ENCODE assay signal across 8 cellular contexts in the genomic region with DNA sequence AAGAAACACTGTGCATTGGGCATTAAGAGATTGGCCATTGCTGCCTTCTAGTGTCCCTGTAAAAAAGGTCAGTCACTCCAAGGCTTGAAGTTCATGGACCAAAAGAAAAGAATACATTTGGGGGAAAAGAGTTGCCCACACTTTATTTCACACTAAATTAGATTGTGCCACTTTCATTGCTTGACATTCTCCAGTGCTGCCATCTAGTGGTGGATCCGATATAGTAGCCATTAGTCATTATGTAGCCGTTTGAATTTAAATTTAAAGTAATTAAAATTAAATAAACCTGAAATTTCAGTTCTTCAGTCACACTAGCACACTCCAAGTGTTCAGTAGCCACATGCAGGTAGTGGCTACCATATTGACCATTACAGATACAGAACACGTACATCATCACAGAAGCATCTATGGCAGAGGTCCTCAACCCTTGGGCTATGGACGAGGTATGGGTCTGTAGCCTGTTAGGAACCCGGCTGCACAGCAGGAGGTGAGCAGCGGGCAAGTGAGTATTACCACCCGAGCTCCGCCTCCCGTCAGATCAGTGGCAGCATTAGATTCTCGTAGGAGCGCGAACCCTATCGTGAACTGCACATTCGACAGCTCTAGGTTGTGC. TPM values are rescaled to one million over a fixed set of nuclear protein-coding genes. Genes with fewer than 3 reads are reported as not detected.
DNase-seq lines count a peak whose midpoint lies in the region; ATAC-seq, FAIRE-seq and TF ChIP-seq lines count a peak whose summit lies in the region.

No MANE protein-coding gene starts in this region.

- no peak overlapping the region for H3K27ac Mint-ChIP-seq in CD14-positive monocyte
- no peak overlapping the region for H3K27ac Mint-ChIP-seq in effector memory CD8-positive, alpha-beta T cell
- peak overlapping the region in 1 of 3 experiments; percentile 54 for H3K27ac Mint-ChIP-seq in nephron

- TF ChIP-seq POLR2A in GM12892 (IDR thresholded peaks at IDR 0.05; ENCODE audit: low read depth, low read length): no peak

- ATAC-seq in effector memory CD8-positive, alpha-beta T cell (replicated peaks): no peak
- ATAC-seq in GM18519 (IDR thresholded peaks at IDR 0.05; ENCODE audit: low FRiP score, unreplicated experiment) (no peak), HG02973 (IDR thresholded peaks at IDR 0.05; ENCODE audit: unreplicated experiment) (no peak), omental fat pad (ENCODE audit: low FRiP score) (no peak)

- FAIRE-seq in GM12892 (lab: Jason Lieb, UNC): peak; percentile 46

- TF ChIP-seq CTCF in CD14-positive monocyte (IDR thresholded peaks at IDR 0.05) (peak; percentile 95), nephron (IDR thresholded peaks at IDR 0.05; ENCODE audit: unreplicated experiment in 3 of 3) (peak; percentile 75 to 86 (median 80)), omental fat pad (IDR thresholded peaks at IDR 0.05) (no peak)

- intact Hi-C loops in CD14-positive monocyte (cut with micrococcal nuclease): loop anchor here in 1 of 2 donors (10.0 kb wide), 1 partner anchor 60 kb away; no protein-coding TSS in a partner anchor

- H3K4me1 Mint-ChIP-seq in CD14-positive monocyte (peaks cover 5% of the 10 kb centered on the region), nephron (peaks cover 9% of the 10 kb centered on the region)
- no peaks in the 10 kb centered on the region for H3K4me1 Mint-ChIP-seq in effector memory CD8-positive, alpha-beta T cell (ENCODE audit: low read depth in 2 of 2)

- H3K36me3 Mint-ChIP-seq in CD14-positive monocyte: no peaks in the 10 kb centered on the region
- no peaks in the 10 kb centered on the region for H3K36me3 Mint-ChIP-seq in effector memory CD8-positive, alpha-beta T cell (ENCODE audit: insufficient read depth)
- no peaks in the 10 kb centered on the region for H3K36me3 Mint-ChIP-seq in nephron (ENCODE audit: low read depth)

- no peak overlapping the region for H3K4me3 Mint-ChIP-seq in CD14-positive monocyte
- H3K4me3 Mint-ChIP-seq in effector memory CD8-positive, alpha-beta T cell: no peak overlapping the region
- H3K4me3 Mint-ChIP-seq in nephron: no peak overlapping the region

- no peak for DNase-seq in CD14-positive monocyte (ENCODE audit: low spot score)
- DNase-seq in GM12892 (ENCODE audit: insufficient read length): no peak
- peak; percentile 43 for DNase-seq in RPMI7951 (ENCODE audit: low read depth)
- DNase-seq in effector memory CD8-positive, alpha-beta T cell: peak; percentile 33 to 37 (median 36)
- DNase-seq in omental fat pad (ENCODE audit: low spot score): no peak

- peaks cover 10 to 24% (median 12%) of the 10 kb centered on the region in 3 donors for H3K27me3 Mint-ChIP-seq in CD14-positive monocyte (ENCODE audit: low read depth in 3 of 3)
- peaks cover 48 to 84% of the 10 kb centered on the region in 2 donors for H3K27me3 Mint-ChIP-seq in effector memory CD8-positive, alpha-beta T cell
- H3K27me3 Mint-ChIP-seq in nephron (ENCODE audit: low read depth): peaks cover 24% of the 10 kb centered on the region

- H3K9me3 Mint-ChIP-seq in CD14-positive monocyte: peaks cover 0 to 2% (median 0%) of the 10 kb centered on the region in 7 donors
- no peaks in the 10 kb centered on the region for H3K9me3 Mint-ChIP-seq in effector memory CD8-positive, alpha-beta T cell
- no peaks in the 10 kb centered on the region for H3K9me3 Mint-ChIP-seq in nephron

RNA-seq across cellular contexts. Expression of gene CDH5, which starts 21.9 kb away (rescaled TPM):
- polyA plus RNA-seq in CD14-positive monocyte: under 1 TPM in 1 of 2 donors, not detected in 1; 0.22 TPM
- not detected for polyA plus RNA-seq in GM12892 (2012; ENCODE audit: missing spikeins)
- total RNA-seq in RPMI7951 (2014; rRNA removed; shearing (Covaris generic)): under 0.01 TPM in 1 of 2 replicates, not detected in the other
- 100 to 1,000 TPM in 1 of 4 donors, 10 to 100 TPM in 3; 31.8 to 237 (median 95.8) TPM for total RNA-seq in omental fat pad

Comparison
In these comparisons a context has a peak if more than half of its experiments do, and no peak if none do; other contexts are left out.
1. DNase-seq: peak in RPMI7951 (single experiment) and effector memory CD8-positive, alpha-beta T cell (3 of 3); none in CD14-positive monocyte (single experiment), GM12892 (single experiment) and omental fat pad (single experiment).
2. CTCF ChIP-seq: peak in CD14-positive monocyte (single experiment) and nephron (3 of 3); none in omental fat pad (0 of 3).
3. RNA of gene CDH5, which starts 21.9 kb away (total RNA-seq): 31.8 to 237 TPM in omental fat pad; under 0.01 TPM in RPMI7951; every median in the first group is over 10 times any median in the second.